ENCODE assay signal across 8 cellular contexts in the genomic region with DNA sequence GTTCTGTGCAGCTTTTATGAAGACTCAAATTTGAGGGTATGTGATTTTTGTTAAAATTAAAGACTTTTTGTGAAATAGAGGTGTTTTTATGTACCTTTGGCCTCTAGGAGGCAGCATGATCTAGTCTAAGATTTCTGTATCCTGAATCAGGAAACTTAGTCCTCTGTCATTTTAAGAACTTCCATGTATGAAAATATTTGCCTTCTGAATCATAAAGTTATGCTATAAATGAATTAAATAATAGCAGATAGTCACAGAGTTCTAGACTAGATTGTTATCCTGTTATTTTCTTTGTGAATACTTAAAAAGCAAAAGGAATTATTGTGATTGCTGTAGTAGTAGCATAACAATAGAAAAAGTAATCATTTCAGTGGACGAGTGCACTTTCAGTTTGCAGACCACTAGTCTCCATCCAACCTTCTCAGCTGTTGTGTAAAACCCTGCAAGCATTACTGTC. TPM values are rescaled to one million over a fixed set of nuclear protein-coding genes. Genes with fewer than 3 reads are reported as not detected.
DNase-seq lines count a peak whose midpoint lies in the region; ATAC-seq, FAIRE-seq and TF ChIP-seq lines count a peak whose summit lies in the region.

No MANE protein-coding gene starts in this region.

- H3K4me3 ChIP-seq in Jurkat, Clone E6-1 (ENCODE audit: low read length), result no peak overlapping the region
- H3K4me3 ChIP-seq in Panc1 (ENCODE audit: low read depth in 2 of 2, low read length in 2 of 2) (peak overlapping the region; percentile 9 to 19), mesenchymal stem cell (ENCODE audit: insufficient read depth in 1 of 2, low read depth in 1 of 2, low read length in 2 of 2) (peak overlapping the region in 1 of 2 experiments; percentile 53), vagina (peak overlapping the region; percentile 5 to 24)

- TF ChIP-seq POLR2A in vagina (IDR thresholded peaks at IDR 0.05), result no peak

- H3K79me1 ChIP-seq in mesenchymal stem cell (replicated peaks; ENCODE audit: low read length, poor library complexity, severe bottlenecking), result peaks cover 8% of the 10 kb centered on the region

- no peaks in the 10 kb centered on the region; the same call in 1 of the 2 replicates for H3K27me3 ChIP-seq in Panc1 (ENCODE audit: control insufficient read depth, insufficient read depth, low read length)
- H3K27me3 ChIP-seq in mesenchymal stem cell (ENCODE audit: control insufficient read depth in 1 of 2, insufficient read depth in 1 of 2, low read length in 2 of 2), result no peaks in the 10 kb centered on the region
- no peaks in the 10 kb centered on the region for H3K27me3 ChIP-seq in vagina

- no peak overlapping the region for H2BK5ac ChIP-seq in mesenchymal stem cell (ENCODE audit: low read depth, low read length, poor library complexity, severe bottlenecking)

- BruUV-seq in Panc1 (replicated peaks; lab: Mats Ljungman, UMichigan), result no TSS peak

- no peak overlapping the region for H2AFZ ChIP-seq in mesenchymal stem cell (ENCODE audit: low read depth, low read length)

- no peak overlapping the region for H4K91ac ChIP-seq in mesenchymal stem cell (ENCODE audit: low read length)

- H3K36me3 ChIP-seq in Panc1 (ENCODE audit: control insufficient read depth, insufficient read depth, low read length) (no peaks in the 10 kb centered on the region), mesenchymal stem cell (ENCODE audit: control insufficient read depth in 1 of 2, insufficient read depth in 2 of 2, low read depth in 1 of 2, low read length in 2 of 2) (no peaks in the 10 kb centered on the region), vagina (no peaks in the 10 kb centered on the region)

- no peak overlapping the region for H3K4ac ChIP-seq in mesenchymal stem cell (ENCODE audit: low read depth in 1 of 2, low read length in 2 of 2)

- CTCF ChIA-PET in GM10248 (lab: Yijun Ruan, JAX), result interaction anchor here (0.9 to 6.5 kb wide), 26 partner anchors 9 to 1567 kb away, joined by 3 to 77 read pairs (median 4); a partner anchor contains a TSS
- CTCF ChIA-PET in Panc1 (lab: Charles Lee), result interaction anchor here (0.8 to 3.1 kb wide), 4 partner anchors 79 to 299 kb away, joined by 3 to 13 read pairs (median 4); no protein-coding TSS in a partner anchor

- H3K14ac ChIP-seq in mesenchymal stem cell (ENCODE audit: low read length in 2 of 2), result no peak overlapping the region

- DNase-seq in GM10248 (ENCODE audit: extremely low spot score), result peak; percentile 46
- peak; percentile 51 for DNase-seq in Jurkat, Clone E6-1 (ENCODE audit: low read depth, low spot score)
- DNase-seq in Panc1 (ENCODE audit: low read depth, low spot score), result peak; percentile 55
- peak; percentile 80 to 87 for DNase-seq in dermis microvascular lymphatic vessel endothelial cell (ENCODE audit: low read depth in 2 of 2)
- DNase-seq in mesenchymal stem cell, result peak; percentile 77
- DNase-seq in vagina (ENCODE audit: extremely low spot score in 2 of 2), result no peak

- TF ChIP-seq CTCF in GM10248 (IDR thresholded peaks at IDR 0.05; ENCODE audit: control extremely low read depth, extremely low read depth, low read depth, missing control alignments), result peak; percentile 54
- peak; percentile 79; the same call in 1 of the 2 replicates for TF ChIP-seq CTCF in Panc1 (IDR thresholded peaks at IDR 0.05)
- peak; percentile 8 to 78 (median 71) for TF ChIP-seq CTCF in vagina (IDR thresholded peaks at IDR 0.05)

- no peak overlapping the region for H3K18ac ChIP-seq in mesenchymal stem cell (ENCODE audit: low read depth in 1 of 2, low read length in 2 of 2)

- H4K8ac ChIP-seq in mesenchymal stem cell (ENCODE audit: low read length), result no peak overlapping the region

- no peak overlapping the region for H2BK12ac ChIP-seq in mesenchymal stem cell (ENCODE audit: low read length in 2 of 2)

- no peak overlapping the region for H2BK120ac ChIP-seq in mesenchymal stem cell (ENCODE audit: low read depth, low read length)

- WGBS in mesenchymal stem cell, result 0% methylated on average over 1 of the region's 1 CpG

- H3K9ac ChIP-seq in mesenchymal stem cell (ENCODE audit: low read length), result peak overlapping the region; percentile 40

- no peak overlapping the region for H2BK15ac ChIP-seq in mesenchymal stem cell (ENCODE audit: low read depth, poor library complexity, severe bottlenecking)

- no peak overlapping the region for H3K23ac ChIP-seq in mesenchymal stem cell (ENCODE audit: low read length in 2 of 2)

- FAIRE-seq in A204.1 (lab: Jason Lieb, UNC), result peak; percentile 99

- peaks cover 38% of the 10 kb centered on the region for H3K4me1 ChIP-seq in Panc1 (ENCODE audit: control insufficient read depth, insufficient read depth, low read length)
- no peaks in the 10 kb centered on the region for H3K4me1 ChIP-seq in mesenchymal stem cell (ENCODE audit: control insufficient read depth, insufficient read depth, low read depth, low read length)
- H3K4me1 ChIP-seq in vagina, result peaks cover 25% of the 10 kb centered on the region

- H3K27ac ChIP-seq in Panc1 (ENCODE audit: low read length) (no peak overlapping the region), mesenchymal stem cell (ENCODE audit: low read length, poor library complexity, severe bottlenecking) (no peak overlapping the region), vagina (peak overlapping the region; percentile 50)

- POLR2A ChIA-PET in GM10248 (lab: Yijun Ruan, JAX) (no interaction called here), Panc1 (lab: Charles Lee) (no interaction called here)

- H3K9me3 ChIP-seq in Panc1 (ENCODE audit: control insufficient read depth, insufficient read depth, low read depth, low read length), result no peaks in the 10 kb centered on the region
- H3K9me3 ChIP-seq in mesenchymal stem cell (ENCODE audit: control insufficient read depth, low read length), result no peaks in the 10 kb centered on the region
- H3K9me3 ChIP-seq in vagina, result no peaks in the 10 kb centered on the region

- intact Hi-C loops in Panc1 (cut with micrococcal nuclease; ENCODE audit: unreplicated experiment) (loop anchor here (1.0 to 10.0 kb wide), 4 partner anchors 91 to 279 kb away; no protein-coding TSS in a partner anchor), vagina (cut with DNase I) (loop anchor here (5.0 kb wide), 1 partner anchor 222 kb away; a partner anchor contains a TSS)

- ATAC-seq in Panc1 (peak; percentile 78), GM21423 (IDR thresholded peaks at IDR 0.05; ENCODE audit: unreplicated experiment) (no peak)

- in situ Hi-C loops in Panc1 (cut with HindIII; ENCODE audit: low pct_unique_long_range_greater_than_20kb, low sequenced_read_pairs), result no loop called here

- H3K4me2 ChIP-seq in mesenchymal stem cell (ENCODE audit: low read length, poor library complexity, severe bottlenecking), result peak overlapping the region; percentile 68

- no peak overlapping the region for H2AK5ac ChIP-seq in mesenchymal stem cell (ENCODE audit: low read length, severe bottlenecking)

RNA-seq across cellular contexts. Expression of a gene that starts 56.3 kb away (rescaled TPM):
- 0.59 TPM for polyA plus RNA-seq in Jurkat, Clone E6-1 (2012; ENCODE audit: insufficient read depth, insufficient read length)
- total RNA-seq in Panc1 (2021; ENCODE audit: unreplicated experiment), result 5.0 TPM
- polyA plus RNA-seq in Panc1 (2012; ENCODE audit: insufficient read length), result 1.7 TPM
- total RNA-seq in dermis microvascular lymphatic vessel endothelial cell, result 8.6 and 9.2 TPM in 2 replicates
- 5.6 TPM for polyA plus RNA-seq in mesenchymal stem cell (2013, experiment 1 of 2)
- 5.3 TPM for polyA plus RNA-seq in mesenchymal stem cell (2013, experiment 2 of 2)
- 38.3 TPM for total RNA-seq in vagina

Comparison
In these comparisons a context has a peak if more than half of its experiments do, and no peak if none do; other contexts are left out.
1. DNase-seq: peak in GM10248 (single experiment), Jurkat, Clone E6-1 (single experiment), Panc1 (single experiment), dermis microvascular lymphatic vessel endothelial cell (2 of 2) and mesenchymal stem cell (single experiment); none in vagina (0 of 2).
2. Peak in every context shown above with its lines, with median percentiles within 50 percentile points of each other: CTCF ChIP-seq.